Comparison of ENCODE assay signal across 16 cellular contexts in the genomic region with DNA sequence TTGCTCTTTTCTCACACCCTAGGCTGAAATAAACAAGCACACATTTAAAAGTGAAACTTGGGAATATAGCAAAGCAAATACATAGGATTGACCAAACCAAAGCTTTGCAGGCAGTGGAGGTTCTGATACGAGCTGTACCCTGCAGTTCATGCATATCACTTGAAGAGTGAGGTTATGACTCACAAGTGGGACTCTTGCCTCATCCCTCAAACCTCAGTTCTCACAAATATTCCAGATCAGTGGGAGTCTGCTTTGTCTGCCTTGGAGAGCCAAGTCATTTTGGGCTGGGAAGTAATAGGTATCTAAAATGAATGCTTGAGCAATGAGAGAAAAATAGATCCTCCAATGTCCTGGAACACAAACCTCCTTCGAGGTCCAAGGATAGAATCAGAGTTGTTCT.
DNase-seq lines count a peak whose midpoint lies in the region; ATAC-seq and TF ChIP-seq lines count a peak whose summit lies in the region.
"Had no signal": no experiment of that assay in that cellular context is flagged by ENCODE, and none has a peak within 500 bp of the region (broad histone marks: within the 10 kb centered on the region; RNA-seq: fewer than 3 reads in every experiment).

No MANE protein-coding gene starts in this region.

- intact Hi-C loops in PC-3 (cut with micrococcal nuclease) (no loop called here), gastrocnemius medialis (cut with DNase I; ENCODE audit: low total_unique reads) (no loop called here)

- no peak; the same call in 1 of the 2 replicates for ATAC-seq in PC-3
- ATAC-seq in gastrocnemius medialis, result peak; percentile 36 to 56
- ATAC-seq in GM21717 (IDR thresholded peaks at IDR 0.05; ENCODE audit: unreplicated experiment), result no peak
- ATAC-seq: activated T-cell treated with anti-CD3 and anti-CD28 coated beads, Interleukin-2, amount 50 U/mL, for 72 hours; HepG2 had no signal

- no TSS peak for BruUV-seq in PC-3 (replicated peaks; lab: Mats Ljungman, UMichigan)

- H3K27me3 ChIP-seq in PC-3 (ENCODE audit: low read length) (no peaks in the 10 kb centered on the region), gastrocnemius medialis (no peaks in the 10 kb centered on the region), HAP-1 (ENCODE audit: low read depth) (0 out of 2 replicates have a peak, but pooled peaks cover 4% of the 10 kb centered on the region)
- H3K27me3 ChIP-seq: heart right ventricle, Peyer's patch had no signal

- H3K9me2 ChIP-seq in PC-3 (replicated peaks; ENCODE audit: low read length), result no peaks in the 10 kb centered on the region

- H3K4me3 ChIP-seq in PC-3 (ENCODE audit: low read length), result no peak overlapping the region
- no peak overlapping the region for H3K4me3 ChIP-seq in fibroblast of mammary gland (ENCODE audit: control insufficient read depth, low read depth, low read length)
- H3K4me3 ChIP-seq in gastrocnemius medialis, result no peak overlapping the region
- H3K4me3 ChIP-seq in HAP-1, result no peak overlapping the region
- H3K4me3 ChIP-seq: heart right ventricle, Peyer's patch had no signal

- TF ChIP-seq POLR2A in gastrocnemius medialis (IDR thresholded peaks at IDR 0.05), result no peak

- H3K4me2 ChIP-seq in PC-3 (ENCODE audit: low read length), result 0 out of 2 replicates have a peak overlapping the region, but pooled peaks have one; percentile 14

- in situ Hi-C loops in gastrocnemius medialis (cut with MboI; ENCODE audit: low sequenced_read_pairs in 4 of 4), result no loop called here
- in situ Hi-C loops in HAP-1 (cut with MboI; ENCODE audit: low sequenced_read_pairs), result no loop called here

- no peak for TF ChIP-seq CTCF in PC-3 (conservative IDR thresholded peaks at IDR 0.05; ENCODE audit: low read depth, low read length)
- no peak for TF ChIP-seq CTCF in fibroblast of mammary gland (conservative IDR thresholded peaks at IDR 0.05; ENCODE audit: control insufficient read depth, insufficient read depth, low read depth, low read length)
- no peak for TF ChIP-seq CTCF in gastrocnemius medialis (IDR thresholded peaks at IDR 0.05 in 4 of 5, conservative IDR thresholded peaks at IDR 0.05 in 1 of 5)

- H3K9ac ChIP-seq in PC-3 (ENCODE audit: low read length), result no peak overlapping the region

- H3K36me3 ChIP-seq in PC-3 (ENCODE audit: low read depth, low read length) (no peaks in the 10 kb centered on the region), gastrocnemius medialis (no peaks in the 10 kb centered on the region), HAP-1 (replicated peaks) (no peaks in the 10 kb centered on the region)
- H3K36me3 ChIP-seq: heart right ventricle, Peyer's patch had no signal

- CTCF ChIA-PET in PC-3 (lab: Charles Lee), result no interaction called here

- no peaks in the 10 kb centered on the region for H3K9me3 ChIP-seq in PC-3 (ENCODE audit: low read length)
- H3K9me3 ChIP-seq in gastrocnemius medialis, result no peaks in the 10 kb centered on the region
- no peaks in the 10 kb centered on the region for H3K9me3 ChIP-seq in HAP-1
- H3K9me3 ChIP-seq: Peyer's patch had no signal

- H3K4me1 ChIP-seq in PC-3 (ENCODE audit: insufficient read depth, low read length) (peaks cover 8% of the 10 kb centered on the region; the same call in 1 of the 2 replicates), gastrocnemius medialis (no peaks in the 10 kb centered on the region), HAP-1 (no peaks in the 10 kb centered on the region)
- H3K4me1 ChIP-seq: heart right ventricle, Peyer's patch had no signal

- no peaks in the 10 kb centered on the region for H4K20me1 ChIP-seq in PC-3 (ENCODE audit: low read length)

- no peaks in the 10 kb centered on the region for H3F3A ChIP-seq in PC-3 (ENCODE audit: low read length, unreplicated experiment)

- DNase-seq in EL, result peak; percentile 75
- peak; percentile 66 for DNase-seq in PC-3
- peak; percentile 95 for DNase-seq in fibroblast of mammary gland (ENCODE audit: low read depth)
- peak in 1 of 2 donors; percentile 1 for DNase-seq in gastrocnemius medialis
- DNase-seq in activated naive CD4-positive, alpha-beta T cell treated with anti-CD3 and anti-CD28 coated beads, Interleukin-2, amount 50 U/mL, for 16 hours, result no peak
- no peak for DNase-seq in SHP77 treated with DMSO at 0.1 percent for 48 hours (lab: John Stamatoyannopoulos, UW)
- no peak for DNase-seq in HAP-1 (ENCODE audit: low spot score in 2 of 2)
- DNase-seq: activated T-cell treated with anti-CD3 and anti-CD28 coated beads, Interleukin-2, amount 50 U/mL, for 72 hours; central memory CD4-positive, alpha-beta T cell; DMS 273 treated with DMSO at 0.1 percent for 48 hours; heart right ventricle; Peyer's patch; trophoblast cell had no signal

- H3K27ac ChIP-seq in PC-3 (ENCODE audit: low read length) (no peak overlapping the region), gastrocnemius medialis (no peak overlapping the region)
- H3K27ac ChIP-seq: heart right ventricle, Peyer's patch, VCaP had no signal

- H3K79me2 ChIP-seq in PC-3 (ENCODE audit: low read length), result no peaks in the 10 kb centered on the region

- no peak overlapping the region for H2AFZ ChIP-seq in PC-3 (ENCODE audit: low read length)

- POLR2A ChIA-PET in PC-3 (lab: Charles Lee; ENCODE audit: unreplicated experiment), result no interaction called here

Comparison
In these comparisons a context has a peak if more than half of its experiments do, and no peak if none do; other contexts are left out.
1. DNase-seq: peak in EL (single experiment), PC-3 (single experiment) and fibroblast of mammary gland (single experiment); none in activated naive CD4-positive, alpha-beta T cell treated with anti-CD3 and anti-CD28 coated beads, Interleukin-2, amount 50 U/mL, for 16 hours (single experiment), SHP77 treated with DMSO at 0.1 percent for 48 hours (single experiment) and HAP-1 (0 of 2).
2. ATAC-seq: peak in gastrocnemius medialis (2 of 2); none in PC-3 (single experiment) and GM21717 (single experiment).